17 cellular contexts compared by ENCODE assay signal in the genomic region with DNA sequence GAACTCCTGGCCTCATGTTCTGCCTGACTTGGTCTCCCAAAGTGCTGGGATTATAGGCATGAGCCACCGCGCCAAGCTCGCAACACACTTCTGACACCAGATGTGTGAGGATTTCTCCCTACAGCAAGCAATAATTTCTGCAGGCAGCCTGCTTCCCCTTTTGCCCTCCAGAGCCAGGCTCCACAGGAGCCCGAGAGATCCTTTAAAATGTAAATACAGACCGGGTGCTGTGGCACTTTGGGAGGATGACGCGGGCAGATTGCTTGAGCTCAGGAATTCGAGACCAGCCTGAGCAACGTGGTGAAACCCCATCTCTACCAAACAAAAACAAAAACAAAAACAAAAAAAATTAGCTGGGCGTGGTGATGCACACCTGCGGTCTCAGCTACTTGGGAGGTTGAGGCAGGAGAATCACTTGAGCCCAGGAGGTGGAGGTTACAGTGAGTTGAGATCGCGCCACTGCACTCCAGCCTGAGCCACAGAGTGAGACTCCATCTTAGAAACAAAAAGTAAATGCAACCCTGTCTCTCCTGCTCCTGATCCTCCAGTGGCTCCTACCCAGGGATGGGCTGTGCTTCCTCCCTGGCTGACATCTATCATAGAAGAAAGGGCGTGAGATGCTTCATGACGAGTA. TPM values are rescaled to one million over a fixed set of nuclear protein-coding genes. Genes with fewer than 3 reads are reported as not detected.
"Had no signal": no experiment of that assay in that cellular context is flagged by ENCODE, and none has a peak within 500 bp of the region (broad histone marks: within the 10 kb centered on the region; RNA-seq: fewer than 3 reads in every experiment).

No MANE protein-coding gene starts in this region.

- H3K27ac ChIP-seq: ascending aorta, hepatocyte, pancreas, testis had no signal

- ATAC-seq: left ventricle myocardium superior, pancreas had no signal

- H3K36me3 Mint-ChIP-seq: activated naive CD8-positive, alpha-beta T cell treated with anti-CD3 and anti-CD28 coated beads, Interleukin-2, amount 10 ng/mL, durations not matched to agents 7 days and 5 days had no signal

- H3K36me3 ChIP-seq: ascending aorta, pancreas had no signal

- H3K27me3 Mint-ChIP-seq: stimulated activated naive CD8-positive, alpha-beta T cell treated with anti-CD3 and anti-CD28 coated beads, Interleukin-15, Interleukin-2, amounts not matched to agents 100 ng/mL and 50 ng/mL, for 24 hours had no signal

- H3K9me3 ChIP-seq: ascending aorta, pancreas, testis had no signal

- H3K4me1 ChIP-seq: ascending aorta, pancreas, testis had no signal

- H3K4me2 ChIP-seq: hepatocyte had no signal

- H2AFZ ChIP-seq: hepatocyte had no signal

- H3K27me3 ChIP-seq: ascending aorta, hepatocyte, pancreas, testis had no signal

- DNase-seq: activated CD4-positive, alpha-beta T cell treated with anti-CD3 and anti-CD28 coated beads, Interleukin-2, amount 50 U/mL, for 48 hours; activated CD4-positive, CD25-positive, alpha-beta regulatory T cell treated with anti-CD3 and anti-CD28 coated beads, Interleukin-2, amount 50 U/mL, for 72 hours; activated gamma-delta T cell; activated naive CD8-positive, alpha-beta T cell treated with anti-CD3 and anti-CD28 coated beads, Interleukin-2, amount 10 ng/mL, durations not matched to agents 7 days and 5 days; activated T-cell treated with anti-CD3 and anti-CD28 coated beads, Interleukin-2, amount 50 U/mL, for 48 hours; kidney; left ventricle myocardium superior; pancreas; stimulated activated CD4-positive, alpha-beta T cell treated with anti-CD3 and anti-CD28 coated beads, Interleukin-4, amount 100 ng/mL, for 1 hour; stimulated activated CD8-positive, alpha-beta memory T cell treated with anti-CD3 and anti-CD28 coated beads, Interleukin-4, amount 100 ng/mL, for 48 hours; testis had no signal

- H3K4me3 ChIP-seq: ascending aorta, hepatocyte, pancreas, testis had no signal

- H3K4me3 Mint-ChIP-seq: activated naive CD8-positive, alpha-beta T cell treated with anti-CD3 and anti-CD28 coated beads, Interleukin-2, amount 10 ng/mL, durations not matched to agents 7 days and 5 days; neural crest cell; stimulated activated naive CD8-positive, alpha-beta T cell treated with anti-CD3 and anti-CD28 coated beads, Interleukin-15, Interleukin-2, amounts not matched to agents 100 ng/mL and 50 ng/mL, for 24 hours had no signal

- H3K4me1 Mint-ChIP-seq: neural crest cell had no signal

- H3K27ac Mint-ChIP-seq: activated naive CD8-positive, alpha-beta T cell treated with anti-CD3 and anti-CD28 coated beads, Interleukin-2, amount 10 ng/mL, durations not matched to agents 7 days and 5 days; stimulated activated naive CD8-positive, alpha-beta T cell treated with anti-CD3 and anti-CD28 coated beads, Interleukin-15, Interleukin-2, amounts not matched to agents 100 ng/mL and 50 ng/mL, for 24 hours had no signal

- H3K9me3 Mint-ChIP-seq: activated naive CD8-positive, alpha-beta T cell treated with anti-CD3 and anti-CD28 coated beads, Interleukin-2, amount 10 ng/mL, durations not matched to agents 7 days and 5 days; neural crest cell; stimulated activated naive CD8-positive, alpha-beta T cell treated with anti-CD3 and anti-CD28 coated beads, Interleukin-15, Interleukin-2, amounts not matched to agents 100 ng/mL and 50 ng/mL, for 24 hours had no signal

RNA-seq across cellular contexts. Expression of a gene that starts 14.7 kb away (rescaled TPM):
- total RNA-seq: ascending aorta, bronchial epithelial cell, dermis microvascular lymphatic vessel endothelial cell had no signal
- polyA plus RNA-seq: hepatocyte had no signal
